Comparison of ENCODE assay signal across 10 cellular contexts in the genomic region with DNA sequence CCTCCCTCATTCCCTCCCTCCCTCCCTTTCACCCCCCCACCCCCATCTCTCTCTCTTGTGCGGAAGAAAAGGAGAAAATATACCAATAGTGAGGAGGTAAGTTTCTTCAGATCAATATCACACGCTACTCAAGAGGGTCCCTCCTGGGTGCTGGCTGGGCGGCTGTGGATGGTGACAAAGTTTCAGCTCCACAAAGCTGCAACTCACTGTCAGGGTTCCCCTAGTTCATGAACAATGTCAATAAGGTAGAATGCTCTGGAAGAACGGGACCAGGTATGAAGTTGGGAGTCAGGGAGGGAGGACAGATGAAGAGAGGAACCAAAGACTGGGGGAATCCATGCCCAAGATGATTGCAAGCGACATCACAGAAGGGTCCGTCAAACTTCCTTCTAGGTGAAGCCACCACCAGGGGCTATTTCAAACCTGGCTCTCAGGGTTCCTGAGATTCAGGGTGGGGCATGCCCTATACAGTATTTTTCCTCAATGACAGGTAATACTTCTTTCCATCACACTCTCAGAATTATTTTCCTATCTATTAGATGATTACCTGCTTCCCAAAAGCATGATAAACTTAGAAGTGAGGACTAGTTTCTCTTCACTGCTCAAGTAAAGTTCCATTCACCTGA. TPM values are rescaled to one million over a fixed set of nuclear protein-coding genes. Genes with fewer than 3 reads are reported as not detected.
DNase-seq lines count a peak whose midpoint lies in the region; TF ChIP-seq lines count a peak whose summit lies in the region.
"Had no signal": no experiment of that assay in that cellular context is flagged by ENCODE, and none has a peak within 500 bp of the region (broad histone marks: within the 10 kb centered on the region; RNA-seq: fewer than 3 reads in every experiment).

No MANE protein-coding gene starts in this region.

- no peaks in the 10 kb centered on the region for H3K27me3 ChIP-seq in GM23248 (replicated peaks; ENCODE audit: insufficient read depth)
- peaks cover 4% of the 10 kb centered on the region for H3K27me3 ChIP-seq in brain microvascular endothelial cell (replicated peaks)
- peaks cover 82% of the 10 kb centered on the region for H3K27me3 ChIP-seq in iPS-20b (ENCODE audit: insufficient read depth, low read length)
- peaks cover 96% of the 10 kb centered on the region for H3K27me3 ChIP-seq in smooth muscle cell (ENCODE audit: low read depth)

- peaks cover 20% of the 10 kb centered on the region for H3K27me3 Mint-ChIP-seq in activated CD4-positive, alpha-beta memory T cell treated with anti-CD3 and anti-CD28 coated beads, Interleukin-2, amount 10 ng/mL, durations not matched to agents 7 days and 5 days

- H3K9me3 ChIP-seq in GM23248 (ENCODE audit: low read depth) (no peaks in the 10 kb centered on the region), iPS-20b (ENCODE audit: insufficient read depth, low read depth, low read length) (no peaks in the 10 kb centered on the region), smooth muscle cell (replicated peaks; ENCODE audit: low read depth) (no peaks in the 10 kb centered on the region)

- H2AFZ ChIP-seq in GM23248 (peak overlapping the region; percentile 76), smooth muscle cell (ENCODE audit: low read depth) (peak overlapping the region; percentile 85)

- POLR2A ChIA-PET in activated CD4-positive, alpha-beta memory T cell treated with anti-CD3 and anti-CD28 coated beads, Interleukin-2, amount 10 ng/mL, durations not matched to agents 7 days and 5 days (lab: Charles Lee): no interaction called here

- H3K9me2 ChIP-seq in GM23248 (ENCODE audit: insufficient read depth): no peaks in the 10 kb centered on the region

- no peak overlapping the region for H3K27ac Mint-ChIP-seq in activated CD4-positive, alpha-beta memory T cell treated with anti-CD3 and anti-CD28 coated beads, Interleukin-2, amount 10 ng/mL, durations not matched to agents 7 days and 5 days

- H3K36me3 ChIP-seq in GM23248 (ENCODE audit: low read depth) (no peaks in the 10 kb centered on the region), brain microvascular endothelial cell (replicated peaks) (no peaks in the 10 kb centered on the region), iPS-20b (ENCODE audit: insufficient read depth, low read depth, low read length) (no peaks in the 10 kb centered on the region), smooth muscle cell (ENCODE audit: low read depth) (no peaks in the 10 kb centered on the region)

- DNase-seq in GM23248: no peak
- no peak for DNase-seq in brain microvascular endothelial cell
- DNase-seq in smooth muscle cell (lab: John Stamatoyannopoulos, UW; ENCODE audit: unreplicated experiment): no peak
- no peak for DNase-seq in SKM-1 (lab: John Stamatoyannopoulos, UW; ENCODE audit: unreplicated experiment)
- no peak for DNase-seq in activated CD4-positive, alpha-beta memory T cell treated with anti-CD3 and anti-CD28 coated beads, Interleukin-2, amount 10 ng/mL, durations not matched to agents 7 days and 5 days
- DNase-seq in cerebellar cortex (ENCODE audit: low spot score): no peak
- DNase-seq in NCI-H446 (lab: John Stamatoyannopoulos, UW): no peak
- DNase-seq: activated naive CD4-positive, alpha-beta T cell treated with anti-CD3 and anti-CD28 coated beads, Interleukin-2, amount 50 U/mL, for 16 hours; PC-3 had no signal

- H3K27ac ChIP-seq in GM23248 (no peak overlapping the region), brain microvascular endothelial cell (no peak overlapping the region), iPS-20b (ENCODE audit: low read length) (no peak overlapping the region), smooth muscle cell (ENCODE audit: low read depth) (no peak overlapping the region)

- peak overlapping the region; percentile 83 for H3K9ac ChIP-seq in GM23248
- H3K9ac ChIP-seq in iPS-20b (ENCODE audit: low read depth, low read length): no peak overlapping the region
- no peak overlapping the region for H3K9ac ChIP-seq in smooth muscle cell (ENCODE audit: low read depth)

- TF ChIP-seq CTCF in brain microvascular endothelial cell (IDR thresholded peaks at IDR 0.05; ENCODE audit: low read depth, low read length, missing control alignments): peak; percentile 15
- no peak for TF ChIP-seq CTCF in smooth muscle cell (IDR thresholded peaks at IDR 0.05; ENCODE audit: borderline replicate concordance, insufficient read depth, poor library complexity, severe bottlenecking)

- H3K4me3 ChIP-seq in GM23248 (peak overlapping the region; percentile 83), brain microvascular endothelial cell (ENCODE audit: low read depth, low read length) (peak overlapping the region; percentile 64), iPS-20b (ENCODE audit: low read length) (peak overlapping the region; percentile 90; the same call in 1 of the 2 replicates), smooth muscle cell (peak overlapping the region; percentile 55)

- H4K20me1 ChIP-seq in GM23248 (ENCODE audit: insufficient read depth) (no peaks in the 10 kb centered on the region), smooth muscle cell (ENCODE audit: low read depth) (no peaks in the 10 kb centered on the region)

- H3K4me3 Mint-ChIP-seq in activated CD4-positive, alpha-beta memory T cell treated with anti-CD3 and anti-CD28 coated beads, Interleukin-2, amount 10 ng/mL, durations not matched to agents 7 days and 5 days: no peak overlapping the region

- 8 to 10% methylated on average over 6 of the region's 6 CpGs for WGBS in GM23248 (ENCODE audit: low coverage in 1 of 2, low lambda C conversion rate in 2 of 2, missing lambda C conversion rate in 2 of 2), 2 experiments
- 27% methylated on average over 6 of the region's 6 CpGs for WGBS in smooth muscle cell (ENCODE audit: low lambda C conversion rate)

- H3F3A ChIP-seq in GM23248 (ENCODE audit: insufficient read depth) (no peaks in the 10 kb centered on the region; the same call in 1 of the 2 replicates), smooth muscle cell (ENCODE audit: low read depth) (no peaks in the 10 kb centered on the region)

- CTCF ChIA-PET in activated CD4-positive, alpha-beta memory T cell treated with anti-CD3 and anti-CD28 coated beads, Interleukin-2, amount 10 ng/mL, durations not matched to agents 7 days and 5 days (lab: Charles Lee): no interaction called here

- peaks cover 61% of the 10 kb centered on the region for H3K79me2 ChIP-seq in GM23248 (ENCODE audit: insufficient read depth)
- H3K79me2 ChIP-seq in smooth muscle cell (ENCODE audit: low read depth): no peaks in the 10 kb centered on the region

- in situ Hi-C loops in GM23248 (cut with MboI) (no loop called here), brain microvascular endothelial cell (cut with HindIII; ENCODE audit: low pct_ligation_motif_present, low sequenced_read_pairs) (no loop called here)

- H3K4me2 ChIP-seq in GM23248 (ENCODE audit: unreplicated experiment) (peak overlapping the region; percentile 78), smooth muscle cell (peak overlapping the region; percentile 93)

- peaks cover 13% of the 10 kb centered on the region for H3K4me1 ChIP-seq in GM23248 (ENCODE audit: insufficient read depth)
- H3K4me1 ChIP-seq in iPS-20b (ENCODE audit: insufficient read depth, low read length): peaks cover 6% of the 10 kb centered on the region; the same call in 1 of the 2 replicates
- H3K4me1 ChIP-seq in smooth muscle cell (ENCODE audit: low read depth): no peaks in the 10 kb centered on the region

- no peaks in the 10 kb centered on the region for H3K4me1 Mint-ChIP-seq in activated CD4-positive, alpha-beta memory T cell treated with anti-CD3 and anti-CD28 coated beads, Interleukin-2, amount 10 ng/mL, durations not matched to agents 7 days and 5 days

- no peaks in the 10 kb centered on the region for H3K36me3 Mint-ChIP-seq in activated CD4-positive, alpha-beta memory T cell treated with anti-CD3 and anti-CD28 coated beads, Interleukin-2, amount 10 ng/mL, durations not matched to agents 7 days and 5 days (ENCODE audit: low read depth)

- no peaks in the 10 kb centered on the region for H3K9me3 Mint-ChIP-seq in activated CD4-positive, alpha-beta memory T cell treated with anti-CD3 and anti-CD28 coated beads, Interleukin-2, amount 10 ng/mL, durations not matched to agents 7 days and 5 days

RNA-seq across cellular contexts. Expression of gene PDE1C, which starts 1.4 kb away (rescaled TPM):
- total RNA-seq in GM23248 (2014; rRNA removed; shearing (Covaris generic)): 33.8 and 43.1 TPM in 2 replicates
- polyA plus RNA-seq in GM23248 (2016; fragmentation: Nextera tagmentation; extraction: Ambion mirVana) (20.1 and 23.5 TPM in 2 replicates), smooth muscle cell (0.48 and 1.2 TPM in 2 replicates)
- 2.7 and 6.9 TPM in 2 replicates for total RNA-seq in smooth muscle cell
- total RNA-seq in activated CD4-positive, alpha-beta memory T cell treated with anti-CD3 and anti-CD28 coated beads, Interleukin-2, amount 10 ng/mL, durations not matched to agents 7 days and 5 days: not detected
